In the genomic region with DNA sequence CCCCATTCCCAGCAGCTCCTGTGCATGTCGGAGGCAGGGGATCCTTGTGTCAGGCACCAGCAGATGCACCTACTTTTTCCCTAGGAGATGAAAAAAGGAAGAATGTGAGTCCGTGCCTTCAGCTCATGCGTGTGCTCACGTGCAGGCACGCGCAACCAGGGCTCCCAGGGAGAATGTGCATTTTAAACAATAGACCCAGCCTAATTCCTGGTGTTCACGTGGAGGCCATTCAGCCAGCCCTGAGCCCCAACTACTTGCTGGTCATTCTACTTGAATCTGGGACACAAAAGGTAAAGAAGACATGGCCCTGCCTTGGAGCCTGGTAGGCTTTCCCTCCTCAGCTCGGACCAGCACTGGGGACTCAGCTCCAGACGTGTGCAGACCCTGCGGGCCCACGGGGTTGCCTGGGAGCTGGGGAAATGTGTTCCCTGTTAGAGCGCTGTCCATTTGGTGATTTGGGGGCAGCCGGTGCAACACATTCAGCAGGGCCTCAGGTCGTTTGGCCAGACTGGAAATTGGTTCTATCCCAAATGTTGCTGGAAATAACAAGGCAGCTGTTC, we compare ENCODE assay signal across 15 cellular contexts.
DNase-seq lines count a peak whose midpoint lies in the region; ATAC-seq, FAIRE-seq and TF ChIP-seq lines count a peak whose summit lies in the region.
"Had no signal": no experiment of that assay in that cellular context is flagged by ENCODE, and none has a peak within 500 bp of the region (broad histone marks: within the 10 kb centered on the region; RNA-seq: fewer than 3 reads in every experiment).

No MANE protein-coding gene starts in this region.

- CTCF ChIA-PET in H1 (lab: Charles Lee; ENCODE audit: partially characterized antibody): interaction anchor here (0.8 to 2.1 kb wide), 9 partner anchors 10 to 106 kb away, joined by 3 to 11 read pairs (median 4); no protein-coding TSS in a partner anchor

- H3K9ac ChIP-seq in H9 (ENCODE audit: extremely low read depth, insufficient read length, low read length) (no peak overlapping the region), H1 (replicated peaks in 1 of 4; ENCODE audit: extremely low read depth in 1 of 4, low read depth in 3 of 4, low read length in 3 of 4) (no peak overlapping the region), neuronal stem cell (ENCODE audit: low read depth, low read length, poor library complexity) (no peak overlapping the region)

- no peaks in the 10 kb centered on the region for H3K27me3 Mint-ChIP-seq in CD4-positive, CD25-positive, alpha-beta regulatory T cell
- H3K27me3 Mint-ChIP-seq in H9 (ENCODE audit: low read depth): no peaks in the 10 kb centered on the region

- H3K18ac ChIP-seq in H9 (ENCODE audit: insufficient read length, low read depth, low read length) (no peak overlapping the region), H1 (ENCODE audit: extremely low read depth, low read length) (no peak overlapping the region), neuronal stem cell (ENCODE audit: low read length) (peak overlapping the region; percentile 28)

- H3K79me1 ChIP-seq in H9 (ENCODE audit: insufficient read depth, low read depth, low read length, poor library complexity, severe bottlenecking) (no peaks in the 10 kb centered on the region), H1 (ENCODE audit: low read depth, low read length) (no peaks in the 10 kb centered on the region), neuronal stem cell (ENCODE audit: low read depth, low read length) (no peaks in the 10 kb centered on the region)

- no peak overlapping the region for H3K27ac ChIP-seq in CD4-positive, CD25-positive, alpha-beta regulatory T cell (ENCODE audit: insufficient read depth, low read length, poor library complexity, severe bottlenecking)
- H3K27ac ChIP-seq in H9 (ENCODE audit: insufficient read length, low read depth, low read length) (no peak overlapping the region), H1 (ENCODE audit: low read depth, low read length) (no peak overlapping the region), neuronal stem cell (replicated peaks; ENCODE audit: low read length) (no peak overlapping the region)

- H2BK12ac ChIP-seq in H9 (ENCODE audit: insufficient read length, low read depth, low read length): no peak overlapping the region
- no peak overlapping the region for H2BK12ac ChIP-seq in H1 (ENCODE audit: low read depth, low read length)
- H2BK12ac ChIP-seq in neuronal stem cell (ENCODE audit: low read length): no peak overlapping the region

- no peak overlapping the region for H3K4me3 Mint-ChIP-seq in CD4-positive, CD25-positive, alpha-beta regulatory T cell
- H3K4me3 Mint-ChIP-seq in H9: no peak overlapping the region

- no peaks in the 10 kb centered on the region for H3K9me3 ChIP-seq in CD4-positive, CD25-positive, alpha-beta regulatory T cell (ENCODE audit: control insufficient read depth in 2 of 2, low read length in 2 of 2)
- H3K9me3 ChIP-seq in H9 (ENCODE audit: control insufficient read depth, low read depth, low read length) (no peaks in the 10 kb centered on the region), H1 (ENCODE audit: insufficient read depth in 2 of 2, low read depth in 1 of 2, low read length in 1 of 2) (no peaks in the 10 kb centered on the region), neuronal stem cell (replicated peaks in 1 of 2; ENCODE audit: control insufficient read depth in 2 of 2, insufficient read depth in 1 of 2, low read depth in 1 of 2, low read length in 2 of 2) (peaks cover 0 to 3% of the 10 kb centered on the region in 2 donors)

- H3K4me1 Mint-ChIP-seq in CD4-positive, CD25-positive, alpha-beta regulatory T cell: peaks cover 0 to 7% (median 3%) of the 10 kb centered on the region in 4 donors
- peaks cover 26 to 42% of the 10 kb centered on the region in 2 experiments for H3K4me1 Mint-ChIP-seq in H9

- H2BK20ac ChIP-seq in H9 (ENCODE audit: low read depth, low read length, poor library complexity, severe bottlenecking) (no peak overlapping the region), H1 (ENCODE audit: low read length) (no peak overlapping the region)

- no peaks in the 10 kb centered on the region for H4K20me1 ChIP-seq in H9 (ENCODE audit: control insufficient read depth, insufficient read depth, insufficient read length)
- peaks cover 0 to 2% of the 10 kb centered on the region in 2 experiments for H4K20me1 ChIP-seq in H1 (replicated peaks in 1 of 2; ENCODE audit: control insufficient read depth in 1 of 2, insufficient read depth in 2 of 2, low read length in 2 of 2)

- H3K56ac ChIP-seq in H9 (ENCODE audit: insufficient read length, low read depth, low read length): no peak overlapping the region
- no peak overlapping the region for H3K56ac ChIP-seq in H1 (replicated peaks; ENCODE audit: insufficient read length, low read depth, low read length)

- no peak overlapping the region for H4K5ac ChIP-seq in H9 (ENCODE audit: insufficient read length, low read depth, low read length)
- no peak overlapping the region for H4K5ac ChIP-seq in H1 (ENCODE audit: insufficient read length, low read depth, low read length)

- peaks cover 3% of the 10 kb centered on the region for H3K36me3 Mint-ChIP-seq in CD4-positive, CD25-positive, alpha-beta regulatory T cell
- H3K36me3 Mint-ChIP-seq in H9 (ENCODE audit: insufficient read depth in 1 of 3, low read depth in 3 of 3): no peaks in the 10 kb centered on the region

- H3K23ac ChIP-seq in H9 (ENCODE audit: insufficient read length, low read depth, low read length) (no peak overlapping the region), H1 (ENCODE audit: insufficient read length) (no peak overlapping the region), neuronal stem cell (ENCODE audit: low read depth, low read length, poor library complexity) (no peak overlapping the region)

- no peaks in the 10 kb centered on the region for H3K27me3 ChIP-seq in CD4-positive, CD25-positive, alpha-beta regulatory T cell (ENCODE audit: control insufficient read depth, insufficient read depth, low read length)
- no peaks in the 10 kb centered on the region for H3K27me3 ChIP-seq in H9 (ENCODE audit: insufficient read depth, low read length)
- H3K27me3 ChIP-seq in H1 (replicated peaks in 1 of 4; ENCODE audit: control insufficient read depth in 3 of 4, extremely low read depth in 1 of 4, insufficient read depth in 3 of 4, low read length in 3 of 4): no peaks in the 10 kb centered on the region
- H3K27me3 ChIP-seq in neuronal stem cell (ENCODE audit: control insufficient read depth in 3 of 3, insufficient read depth in 3 of 3, low read depth in 1 of 3, low read length in 3 of 3): no peaks in the 10 kb centered on the region

- H3K9me3 Mint-ChIP-seq in CD4-positive, CD25-positive, alpha-beta regulatory T cell: no peaks in the 10 kb centered on the region
- H3K9me3 Mint-ChIP-seq in H9: no peaks in the 10 kb centered on the region

- H3K27ac Mint-ChIP-seq in CD4-positive, CD25-positive, alpha-beta regulatory T cell: peak overlapping the region in 2 of 3 donors; percentile 47 to 60
- H3K27ac Mint-ChIP-seq in H9: peak overlapping the region in 2 of 3 experiments; percentile 1 to 89; a peak in 3 of 7 replicates

- H3K4ac ChIP-seq in H9 (ENCODE audit: low read depth, low read length) (no peak overlapping the region), H1 (replicated peaks; ENCODE audit: insufficient read length, low read depth, low read length) (no peak overlapping the region), neuronal stem cell (ENCODE audit: low read length) (no peak overlapping the region)

- H3K4me1 ChIP-seq in CD4-positive, CD25-positive, alpha-beta regulatory T cell (ENCODE audit: control insufficient read depth, insufficient read depth, low read length, poor library complexity, severe bottlenecking): no peaks in the 10 kb centered on the region
- H3K4me1 ChIP-seq in H9 (ENCODE audit: insufficient read depth, low read length): no peaks in the 10 kb centered on the region; the same call in 1 of the 2 replicates
- peaks cover 0 to 4% (median 0%) of the 10 kb centered on the region in 4 experiments; a peak in 2 of 7 replicates for H3K4me1 ChIP-seq in H1 (replicated peaks in 1 of 4; ENCODE audit: control insufficient read depth in 3 of 4, insufficient read depth in 4 of 4, low read length in 3 of 4)
- peaks cover 11 to 25% of the 10 kb centered on the region in 2 donors for H3K4me1 ChIP-seq in neuronal stem cell (ENCODE audit: control insufficient read depth in 2 of 2, insufficient read depth in 1 of 2, low read depth in 1 of 2, low read length in 2 of 2)

- no peak overlapping the region for H3K4me3 ChIP-seq in CD4-positive, CD25-positive, alpha-beta regulatory T cell (ENCODE audit: low read depth, low read length)
- no peak overlapping the region for H3K4me3 ChIP-seq in H1 (ENCODE audit: extremely low read depth in 1 of 4, insufficient read depth in 2 of 4, low read depth in 3 of 4, low read length in 4 of 4)
- no peak overlapping the region for H3K4me3 ChIP-seq in neuronal stem cell (ENCODE audit: low read length in 2 of 2)

- H2BK120ac ChIP-seq in H9 (ENCODE audit: low read depth, low read length, poor library complexity, severe bottlenecking): no peak overlapping the region
- no peak overlapping the region for H2BK120ac ChIP-seq in H1 (replicated peaks; ENCODE audit: low read depth, low read length)
- no peak overlapping the region for H2BK120ac ChIP-seq in neuronal stem cell (ENCODE audit: low read depth, low read length)

- ATAC-seq in CD4-positive, CD25-positive, alpha-beta regulatory T cell (ENCODE audit: low read depth in 2 of 2): no peak
- no peak for ATAC-seq in HG02981 (IDR thresholded peaks at IDR 0.05; ENCODE audit: unreplicated experiment)

- POLR2A ChIA-PET in H1 (lab: Charles Lee; ENCODE audit: partially characterized antibody): no interaction called here

- no peak for TF ChIP-seq POLR2A in H1 (IDR thresholded peaks at IDR 0.05; ENCODE audit: control extremely low read depth in 1 of 2, low read depth in 2 of 2, low read length in 2 of 2)

- H3K4me2 ChIP-seq in H9 (ENCODE audit: insufficient read depth, insufficient read length, low read length): no peak overlapping the region
- no peak overlapping the region for H3K4me2 ChIP-seq in H1 (ENCODE audit: insufficient read depth in 1 of 2, low read depth in 2 of 2, low read length in 2 of 2)
- no peak overlapping the region for H3K4me2 ChIP-seq in neuronal stem cell (ENCODE audit: insufficient read depth, low read length, poor library complexity, severe bottlenecking)

- H2BK15ac ChIP-seq in H9 (ENCODE audit: low read depth, low read length): no peak overlapping the region
- H2BK15ac ChIP-seq in H1 (ENCODE audit: low read length): no peak overlapping the region
- H2BK15ac ChIP-seq in neuronal stem cell (ENCODE audit: low read length): no peak overlapping the region

- no peak for FAIRE-seq in H1 (lab: Jason Lieb, UNC)
- FAIRE-seq: H54 had no signal

- TF ChIP-seq EP300 in H1 (IDR thresholded peaks at IDR 0.05; ENCODE audit: borderline replicate concordance in 1 of 2, low read depth in 2 of 2, low read length in 2 of 2): no peak

- no peaks in the 10 kb centered on the region for H3K79me2 ChIP-seq in H9 (ENCODE audit: insufficient read depth, low read length)
- H3K79me2 ChIP-seq in H1 (ENCODE audit: control insufficient read depth in 1 of 2, insufficient read depth in 2 of 2, low read length in 2 of 2): no peaks in the 10 kb centered on the region

- no peaks in the 10 kb centered on the region for H3K23me2 ChIP-seq in H9 (ENCODE audit: insufficient read length, low read depth, low read length, poor library complexity, severe bottlenecking)
- no peaks in the 10 kb centered on the region for H3K23me2 ChIP-seq in H1 (ENCODE audit: low read depth, low read length)

- H3K36me3 ChIP-seq in CD4-positive, CD25-positive, alpha-beta regulatory T cell (ENCODE audit: control insufficient read depth, insufficient read depth, low read length): no peaks in the 10 kb centered on the region
- no peaks in the 10 kb centered on the region for H3K36me3 ChIP-seq in H1 (ENCODE audit: control insufficient read depth in 2 of 4, insufficient read depth in 4 of 4, low read length in 3 of 4)
- peaks cover 6 to 14% of the 10 kb centered on the region in 2 donors for H3K36me3 ChIP-seq in neuronal stem cell (replicated peaks in 1 of 2; ENCODE audit: control insufficient read depth in 2 of 2, insufficient read depth in 2 of 2, low read length in 2 of 2)

- WGBS in H9 (ENCODE audit: extremely low coverage, insufficient read length, low lambda C conversion rate): no CpG with 5 or more reads among the region's 14 CpGs
- WGBS in H1 (ENCODE audit: extremely low coverage in 1 of 2, insufficient coverage in 1 of 2, insufficient read length in 1 of 2, insufficient replicate concordance in 2 of 2, low coverage in 1 of 2, low lambda C conversion rate in 2 of 2, missing lambda C conversion rate in 1 of 2), 2 experiments: 89% methylated on average over 13 of the region's 14 CpGs; no CpG with 5 or more reads in 1 of the 2 experiments
- WGBS in neuronal stem cell (ENCODE audit: extremely low coverage in 2 of 2, insufficient read length in 2 of 2, insufficient replicate concordance in 1 of 2), 2 donors: no CpG with 5 or more reads among the region's 14 CpGs

- no peak overlapping the region for H2AK5ac ChIP-seq in H9 (ENCODE audit: insufficient read length, low read length)
- no peak overlapping the region for H2AK5ac ChIP-seq in H1 (ENCODE audit: low read depth, low read length)
- no peak overlapping the region for H2AK5ac ChIP-seq in neuronal stem cell (ENCODE audit: low read depth, low read length)

- no peak for TF ChIP-seq CTCF in H9 (conservative IDR thresholded peaks at IDR 0.05)
- TF ChIP-seq CTCF in H1 (IDR thresholded peaks at IDR 0.05; ENCODE audit: control extremely low read depth in 1 of 3, insufficient read depth in 1 of 3, low read depth in 1 of 3, low read length in 3 of 3): no peak

- H2AFZ ChIP-seq in H9 (ENCODE audit: low read length) (no peak overlapping the region), H1 (ENCODE audit: low read length) (no peak overlapping the region), neuronal stem cell (ENCODE audit: low read length) (no peak overlapping the region)

- no peak overlapping the region for H4K91ac ChIP-seq in H9 (ENCODE audit: insufficient read length, low read depth, low read length)
- H4K91ac ChIP-seq in H1 (replicated peaks; ENCODE audit: insufficient read length, low read length): peak overlapping the region; percentile 23
- no peak overlapping the region for H4K91ac ChIP-seq in neuronal stem cell (ENCODE audit: low read depth, low read length, poor library complexity)

- no peak overlapping the region for H3T11ph ChIP-seq in H9 (ENCODE audit: low read length)

- no peak for TF ChIP-seq RAD21 in H1 (IDR thresholded peaks at IDR 0.05 in 1 of 2, conservative IDR thresholded peaks at IDR 0.05 in 1 of 2; ENCODE audit: low read depth in 2 of 2, low read length in 2 of 2)

- no peak overlapping the region for H2BK5ac ChIP-seq in H9 (ENCODE audit: insufficient read length, low read length)
- H2BK5ac ChIP-seq in H1 (ENCODE audit: low read depth, low read length): no peak overlapping the region
- H2BK5ac ChIP-seq in neuronal stem cell (ENCODE audit: low read length): no peak overlapping the region

- H3K14ac ChIP-seq in H9 (ENCODE audit: insufficient read depth, low read length) (no peak overlapping the region), H1 (ENCODE audit: insufficient read length) (no peak overlapping the region), neuronal stem cell (ENCODE audit: low read length) (no peak overlapping the region)

- no peak overlapping the region for H4K8ac ChIP-seq in H9 (replicated peaks; ENCODE audit: insufficient read length, low read depth, low read length)
- H4K8ac ChIP-seq in H1 (ENCODE audit: extremely low read depth, insufficient read depth, low read length): 0 out of 2 replicates have a peak overlapping the region, but pooled peaks have one; percentile 6
- H4K8ac ChIP-seq in neuronal stem cell (ENCODE audit: low read depth, low read length): no peak overlapping the region

- DNase-seq in CD4-positive, CD25-positive, alpha-beta regulatory T cell: no peak
- DNase-seq in H9 (peak; percentile 25), H1 (ENCODE audit: low read depth in 1 of 2, low spot score in 2 of 2) (no peak), neuronal stem cell (ENCODE audit: low spot score) (no peak), NCI-H446 (lab: John Stamatoyannopoulos, UW) (no peak), RPMI8226 (no peak)
- no peak for DNase-seq in activated CD4-positive, CD25-positive, alpha-beta regulatory T cell treated with anti-CD3 and anti-CD28 coated beads, Interleukin-2, amount 50 U/mL, for 72 hours
- DNase-seq: DMS 273 treated with DMSO at 0.1 percent for 48 hours; Karpas-422; NCI-H2029; NCI-H524 treated with DMSO at 0.1 percent for 48 hours; NK-92 treated with Interleukin-12 subunit alpha and Interleukin-12 subunit beta, amount 100 ng/mL, for 24 hours; OCI-M1 had no signal
